24 cellular contexts compared by ENCODE assay signal in genomic region chr2:753123-753522, GRCh38.
DNase-seq lines count a peak whose midpoint lies in the region; ATAC-seq, FAIRE-seq and TF ChIP-seq lines count a peak whose summit lies in the region.
"Had no signal": no experiment of that assay in that cellular context is flagged by ENCODE, and none has a peak within 500 bp of the region (broad histone marks: within the 10 kb centered on the region; RNA-seq: fewer than 3 reads in every experiment).

No MANE protein-coding gene starts in this region.

- H3K27ac ChIP-seq in spleen = no peak overlapping the region
- H3K27ac ChIP-seq: BLaER1 had no signal

- ATAC-seq in omental fat pad (ENCODE audit: low FRiP score) = no peak
- ATAC-seq: GM12878 had no signal

- H3K36me3 ChIP-seq in spleen = no peaks in the 10 kb centered on the region
- H3K36me3 ChIP-seq: BE2C, BLaER1 had no signal

- FAIRE-seq in HTR-8/SVneo (lab: Jason Lieb, UNC) = peak; percentile 31
- FAIRE-seq: A204.1, GM12878, GM19239 had no signal

- TF ChIP-seq POLR2A in spleen (IDR thresholded peaks at IDR 0.05) = no peak
- no peak for TF ChIP-seq POLR2A in erythroblast (IDR thresholded peaks at IDR 0.05; ENCODE audit: low read length)

- H3K4me3 ChIP-seq in spleen = no peak overlapping the region
- H3K4me3 ChIP-seq: BLaER1, GM12878 had no signal

- TF ChIP-seq CTCF in spleen (IDR thresholded peaks at IDR 0.05 in 8 of 11, conservative IDR thresholded peaks at IDR 0.05 in 3 of 11) (no peak), omental fat pad (IDR thresholded peaks at IDR 0.05) (no peak)

- H3K9me3 ChIP-seq in spleen = peaks cover 0 to 10% (median 0%) of the 10 kb centered on the region in 8 donors
- H3K9me3 ChIP-seq: BE2C, BLaER1 had no signal

- intact Hi-C loops in spleen (cut with DNase I; ENCODE audit: low total_unique reads) = no loop called here

- H3K27me3 ChIP-seq in spleen (replicated peaks in 1 of 7) = peaks cover 0 to 25% (median 0%) of the 10 kb centered on the region in 7 donors
- H3K27me3 ChIP-seq: BE2C, BLaER1 had no signal

- no peak for DNase-seq in HTR-8/SVneo (ENCODE audit: insufficient read length, low spot score)
- peak; percentile 26 for DNase-seq in islet precursor cell
- DNase-seq in spleen = no peak
- no peak for DNase-seq in omental fat pad (ENCODE audit: low spot score)
- no peak for DNase-seq in erythroblast (lab: John Stamatoyannopoulos, UW)
- DNase-seq: 8988T; ACHN; BE2C; C1 segment of cervical spinal cord; CD4-positive, alpha-beta memory T cell; CD4-positive, CD25-positive, alpha-beta regulatory T cell; CD8-positive, alpha-beta memory T cell; COR-L47; DMS 273 treated with DMSO at 0.1 percent for 48 hours; DMS153; DMS53; DMS79; DND-41; EL; GDM1 had no signal

- 88 to 93% (median 89%) methylated on average over 7 of the region's 7 CpGs for WGBS in spleen, 5 donors

- H3K4me1 ChIP-seq in spleen = no peaks in the 10 kb centered on the region
- H3K4me1 ChIP-seq: BE2C had no signal
